ENCODE assay signal across 8 cellular contexts in the genomic region with DNA sequence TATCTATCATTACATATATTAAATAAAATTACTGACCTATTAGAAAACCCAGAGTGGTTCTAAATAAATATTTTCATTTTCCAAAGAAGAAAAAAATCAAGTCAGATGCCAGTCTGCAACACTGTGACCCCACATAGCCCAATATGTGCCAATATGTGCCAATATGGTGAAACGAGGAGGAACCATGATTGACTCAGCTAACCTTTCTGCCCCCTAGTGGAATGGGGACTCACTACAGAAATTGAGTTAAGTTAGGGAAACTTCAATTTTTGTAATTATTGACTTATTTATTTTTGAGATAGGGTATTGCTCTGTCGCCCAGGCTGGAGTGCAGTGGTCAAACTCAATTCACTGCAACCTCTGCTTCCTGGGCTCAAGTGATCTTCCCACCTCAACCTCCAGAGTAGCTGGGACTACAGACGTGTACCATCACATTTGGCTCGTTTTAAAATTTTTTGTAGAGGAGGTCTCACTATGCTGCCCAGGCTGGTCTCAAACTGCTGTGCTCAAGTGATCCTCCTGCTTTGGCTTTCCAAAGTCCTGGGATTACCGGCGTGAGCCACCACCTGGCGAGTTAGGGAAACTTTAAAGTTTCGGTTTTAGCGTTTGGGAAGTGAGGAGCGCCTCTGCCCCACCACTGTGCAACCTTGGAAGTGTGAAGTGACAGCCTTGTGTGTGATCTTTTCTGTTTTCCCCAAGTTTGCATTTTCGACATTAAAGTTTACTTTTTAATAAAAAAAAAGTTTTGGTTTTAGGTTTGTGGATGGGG.
DNase-seq lines count a peak whose midpoint lies in the region; ATAC-seq, FAIRE-seq and TF ChIP-seq lines count a peak whose summit lies in the region.

No MANE protein-coding gene starts in this region.

- no peak overlapping the region for H3K9ac ChIP-seq in PC-3 (ENCODE audit: low read length)

- no peaks in the 10 kb centered on the region for H3K9me3 ChIP-seq in PC-3 (ENCODE audit: low read length)
- H3K9me3 ChIP-seq in gastroesophageal sphincter = no peaks in the 10 kb centered on the region

- FAIRE-seq in GM12892 (lab: Jason Lieb, UNC) (peak; percentile 74), urothelium cell line (lab: Jason Lieb, UNC) (no peak)

- H3K4me2 ChIP-seq in PC-3 (ENCODE audit: low read length) = 0 out of 2 replicates have a peak overlapping the region, but pooled peaks have one; percentile 22

- H3K4me1 ChIP-seq in PC-3 (ENCODE audit: insufficient read depth, low read length) (peaks cover 25% of the 10 kb centered on the region), gastroesophageal sphincter (peaks cover 0 to 12% (median 0%) of the 10 kb centered on the region in 3 donors)

- TF ChIP-seq EP300 in gastroesophageal sphincter (IDR thresholded peaks at IDR 0.05) = no peak

- ATAC-seq in PC-3 = no peak; the same call in 1 of the 2 replicates
- ATAC-seq in gastroesophageal sphincter = no peak
- ATAC-seq in GM19452 (IDR thresholded peaks at IDR 0.05; ENCODE audit: unreplicated experiment) = no peak
- no peak for ATAC-seq in HG02852 (IDR thresholded peaks at IDR 0.05; ENCODE audit: unreplicated experiment)

- H3K4me3 ChIP-seq in PC-3 (ENCODE audit: low read length) (no peak overlapping the region), gastroesophageal sphincter (no peak overlapping the region)

- H2AFZ ChIP-seq in PC-3 (ENCODE audit: low read length) = peak overlapping the region; percentile 34; the same call in 1 of the 2 replicates

- CTCF ChIA-PET in PC-3 (lab: Charles Lee) = no interaction called here

- no peak for TF ChIP-seq POLR2A in GM12892 (IDR thresholded peaks at IDR 0.05; ENCODE audit: low read depth, low read length)
- no peak for TF ChIP-seq POLR2A in gastroesophageal sphincter (IDR thresholded peaks at IDR 0.05)

- no peaks in the 10 kb centered on the region for H3F3A ChIP-seq in PC-3 (ENCODE audit: low read length, unreplicated experiment)

- 61 to 73% methylated on average over 5 of the region's 11 CpGs for WGBS in gastroesophageal sphincter (ENCODE audit: low coverage in 1 of 2), 2 donors

- H4K20me1 ChIP-seq in PC-3 (ENCODE audit: low read length) = no peaks in the 10 kb centered on the region

- peak; percentile 65 for TF ChIP-seq CTCF in PC-3 (conservative IDR thresholded peaks at IDR 0.05; ENCODE audit: low read depth, low read length)
- TF ChIP-seq CTCF in gastroesophageal sphincter (IDR thresholded peaks at IDR 0.05) = peak; percentile 9 to 44 (median 26)

- BruUV-seq in PC-3 (replicated peaks; lab: Mats Ljungman, UMichigan) = no TSS peak

- no peaks in the 10 kb centered on the region for H3K79me2 ChIP-seq in PC-3 (ENCODE audit: low read length)

- POLR2A ChIA-PET in PC-3 (lab: Charles Lee; ENCODE audit: unreplicated experiment) = no interaction called here

- intact Hi-C loops in PC-3 (cut with micrococcal nuclease) = loop anchor here (5.0 kb wide), 1 partner anchor 77 kb away; no protein-coding TSS in a partner anchor

- H3K27me3 ChIP-seq in PC-3 (ENCODE audit: low read length) (no peaks in the 10 kb centered on the region), gastroesophageal sphincter (peaks cover 12% of the 10 kb centered on the region)

- H3K36me3 ChIP-seq in PC-3 (ENCODE audit: low read depth, low read length) (no peaks in the 10 kb centered on the region), gastroesophageal sphincter (no peaks in the 10 kb centered on the region)

- DNase-seq in COLO829 (ENCODE audit: low spot score) (peak; percentile 28), GM12892 (ENCODE audit: insufficient read length) (no peak), PC-3 (peak; percentile 48), urothelium cell line (ENCODE audit: low spot score) (peak; percentile 55), dedifferentiated amniotic fluid mesenchymal stem cell (ENCODE audit: extremely low spot score) (no peak)

- no peaks in the 10 kb centered on the region for H3K9me2 ChIP-seq in PC-3 (replicated peaks; ENCODE audit: low read length)

- H3K27ac ChIP-seq in PC-3 (ENCODE audit: low read length) (no peak overlapping the region), gastroesophageal sphincter (no peak overlapping the region)

Comparison
In these comparisons a context has a peak if more than half of its experiments do, and no peak if none do; other contexts are left out.
1. DNase-seq: peak in COLO829 (single experiment), PC-3 (single experiment) and urothelium cell line (single experiment); none in GM12892 (single experiment) and dedifferentiated amniotic fluid mesenchymal stem cell (single experiment).